16 cellular contexts compared by ENCODE assay signal in genomic region chr6:130853555-130854183, GRCh38. TPM values are rescaled to one million over a fixed set of nuclear protein-coding genes. Genes with fewer than 3 reads are reported as not detected.
DNase-seq lines count a peak whose midpoint lies in the region; ATAC-seq and TF ChIP-seq lines count a peak whose summit lies in the region.
"Had no signal": no experiment of that assay in that cellular context is flagged by ENCODE, and none has a peak within 500 bp of the region (broad histone marks: within the 10 kb centered on the region; RNA-seq: fewer than 3 reads in every experiment).

No MANE protein-coding gene starts in this region.

- no peak overlapping the region for H3K9ac ChIP-seq in liver (ENCODE audit: low read depth in 1 of 2, low read length in 2 of 2)

- POLR2A ChIA-PET in A673 (lab: Charles Lee; ENCODE audit: low non-redundant PET), result no interaction called here

- H3K9me3 Mint-ChIP-seq in chondrocyte (ENCODE audit: low read depth), result peaks cover 8% of the 10 kb centered on the region

- TF ChIP-seq CTCF in chondrocyte (IDR thresholded peaks at IDR 0.05), result no peak
- no peak for TF ChIP-seq CTCF in liver (IDR thresholded peaks at IDR 0.05; ENCODE audit: low read depth, low read length, missing input control)
- TF ChIP-seq CTCF in A673 (conservative IDR thresholded peaks at IDR 0.05; ENCODE audit: low read depth, low read length), result no peak

- peaks cover 10% of the 10 kb centered on the region for H3K36me3 Mint-ChIP-seq in chondrocyte (ENCODE audit: low read depth)

- no peaks in the 10 kb centered on the region for H3K27me3 ChIP-seq in liver (ENCODE audit: control insufficient read depth in 4 of 4, insufficient read depth in 4 of 4, low read length in 3 of 4)
- H3K27me3 ChIP-seq in A673 (replicated peaks; ENCODE audit: insufficient read depth, low read depth, low read length, poor library complexity), result no peaks in the 10 kb centered on the region
- H3K27me3 ChIP-seq: breast epithelium, tibial artery had no signal

- intact Hi-C loops in A673 (cut with micrococcal nuclease; ENCODE audit: unreplicated experiment), result no loop called here

- BruUV-seq in A673 (replicated peaks; lab: Mats Ljungman, UMichigan), result no TSS peak

- no peaks in the 10 kb centered on the region for H3K36me3 ChIP-seq in liver (ENCODE audit: control insufficient read depth in 4 of 4, insufficient read depth in 3 of 4, low read depth in 1 of 4, low read length in 3 of 4)
- peaks cover 16% of the 10 kb centered on the region for H3K36me3 ChIP-seq in A673 (ENCODE audit: insufficient read depth, low read length, poor library complexity, severe bottlenecking)
- H3K36me3 ChIP-seq: breast epithelium had no signal

- CTCF ChIA-PET in A673 (lab: Charles Lee), result no interaction called here

- 31% methylated on average over 5 of the region's 5 CpGs for WGBS in liver

- no peak overlapping the region for H3K4me3 ChIP-seq in liver (ENCODE audit: low read depth in 1 of 3, low read length in 3 of 3)
- no peak overlapping the region for H3K4me3 ChIP-seq in A673 (ENCODE audit: low read depth, low read length, poor library complexity, severe bottlenecking)
- H3K4me3 ChIP-seq: breast epithelium, tibial artery had no signal

- peak; percentile 16 to 29 for TF ChIP-seq RAD21 in liver (IDR thresholded peaks at IDR 0.05)

- H3K9me3 ChIP-seq in liver (ENCODE audit: control insufficient read depth in 4 of 4, low read length in 3 of 4), result no peaks in the 10 kb centered on the region
- H3K9me3 ChIP-seq in A673 (ENCODE audit: low read depth, low read length, poor library complexity, severe bottlenecking), result peaks cover 2% of the 10 kb centered on the region
- H3K9me3 ChIP-seq: breast epithelium, tibial artery had no signal

- H3K4me1 Mint-ChIP-seq in chondrocyte (ENCODE audit: low read depth), result peaks cover 19% of the 10 kb centered on the region

- H3K27ac Mint-ChIP-seq in chondrocyte (ENCODE audit: unreplicated experiment), result peak overlapping the region; percentile 76

- no peak overlapping the region for H3K4me3 Mint-ChIP-seq in chondrocyte (ENCODE audit: unreplicated experiment)

- peaks cover 10 to 36% (median 33%) of the 10 kb centered on the region in 4 donors for H3K4me1 ChIP-seq in liver (ENCODE audit: control insufficient read depth in 4 of 4, insufficient read depth in 4 of 4, low read length in 3 of 4)
- H3K4me1 ChIP-seq in A673 (ENCODE audit: insufficient read depth, low read length, poor library complexity, severe bottlenecking), result peaks cover 3% of the 10 kb centered on the region
- H3K4me1 ChIP-seq: breast epithelium, tibial artery had no signal

- H3K27ac ChIP-seq in liver (ENCODE audit: low read depth in 1 of 2, low read length in 2 of 2), result peak overlapping the region in 1 of 2 donors; percentile 42
- H3K27ac ChIP-seq in A673 (ENCODE audit: low read depth, low read length, poor library complexity, severe bottlenecking), result no peak overlapping the region
- H3K27ac ChIP-seq: breast epithelium, tibial artery had no signal

- DNase-seq in HS-5 (ENCODE audit: low read depth) (peak; percentile 39), chondrocyte (ENCODE audit: low spot score) (no peak), A673 (ENCODE audit: low spot score) (no peak), cerebellar nuclear complex (lab: John Stamatoyannopoulos, UW) (no peak), SHP77 treated with DMSO at 0.1 percent for 48 hours (lab: John Stamatoyannopoulos, UW) (no peak)
- DNase-seq: activated CD4-positive, CD25-positive, alpha-beta regulatory T cell; activated naive CD4-positive, alpha-beta T cell; H7; KBM-7; kidney; NCI-H1436; NCI-H510A treated with DMSO at 0.1 percent for 48 hours; tibial artery had no signal

- ATAC-seq in HG03045 (IDR thresholded peaks at IDR 0.05; ENCODE audit: unreplicated experiment), result no peak

- no peaks in the 10 kb centered on the region for H3K27me3 Mint-ChIP-seq in chondrocyte (ENCODE audit: low read depth)

TF ChIP-seq in liver, 16 proteins besides CTCF, POLR2A, EP300 and RAD21:
- TF ChIP-seq JUND (IDR thresholded peaks at IDR 0.05), result peak in 1 of 2 donors; percentile 54
- no peak for TF ChIP-seq FOXA1 (IDR thresholded peaks at IDR 0.05)
- no peak for TF ChIP-seq NR2F2 (IDR thresholded peaks at IDR 0.05)
- no peak for TF ChIP-seq EGR1 (IDR thresholded peaks at IDR 0.05; ENCODE audit: low read depth in 2 of 2)
- TF ChIP-seq FOXA2 (IDR thresholded peaks at IDR 0.05), result no peak
- peak; percentile 30 for TF ChIP-seq MAX (IDR thresholded peaks at IDR 0.05)
- TF ChIP-seq, protein P1, sequence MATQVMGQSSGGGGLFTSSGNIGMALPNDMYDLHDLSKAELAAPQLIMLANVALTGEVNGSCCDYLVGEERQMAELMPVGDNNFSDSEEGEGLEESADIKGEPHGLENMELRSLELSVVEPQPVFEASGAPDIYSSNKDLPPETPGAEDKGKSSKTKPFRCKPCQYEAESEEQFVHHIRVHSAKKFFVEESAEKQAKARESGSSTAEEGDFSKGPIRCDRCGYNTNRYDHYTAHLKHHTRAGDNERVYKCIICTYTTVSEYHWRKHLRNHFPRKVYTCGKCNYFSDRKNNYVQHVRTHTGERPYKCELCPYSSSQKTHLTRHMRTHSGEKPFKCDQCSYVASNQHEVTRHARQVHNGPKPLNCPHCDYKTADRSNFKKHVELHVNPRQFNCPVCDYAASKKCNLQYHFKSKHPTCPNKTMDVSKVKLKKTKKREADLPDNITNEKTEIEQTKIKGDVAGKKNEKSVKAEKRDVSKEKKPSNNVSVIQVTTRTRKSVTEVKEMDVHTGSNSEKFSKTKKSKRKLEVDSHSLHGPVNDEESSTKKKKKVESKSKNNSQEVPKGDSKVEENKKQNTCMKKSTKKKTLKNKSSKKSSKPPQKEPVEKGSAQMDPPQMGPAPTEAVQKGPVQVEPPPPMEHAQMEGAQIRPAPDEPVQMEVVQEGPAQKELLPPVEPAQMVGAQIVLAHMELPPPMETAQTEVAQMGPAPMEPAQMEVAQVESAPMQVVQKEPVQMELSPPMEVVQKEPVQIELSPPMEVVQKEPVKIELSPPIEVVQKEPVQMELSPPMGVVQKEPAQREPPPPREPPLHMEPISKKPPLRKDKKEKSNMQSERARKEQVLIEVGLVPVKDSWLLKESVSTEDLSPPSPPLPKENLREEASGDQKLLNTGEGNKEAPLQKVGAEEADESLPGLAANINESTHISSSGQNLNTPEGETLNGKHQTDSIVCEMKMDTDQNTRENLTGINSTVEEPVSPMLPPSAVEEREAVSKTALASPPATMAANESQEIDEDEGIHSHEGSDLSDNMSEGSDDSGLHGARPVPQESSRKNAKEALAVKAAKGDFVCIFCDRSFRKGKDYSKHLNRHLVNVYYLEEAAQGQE (IDR thresholded peaks at IDR 0.05), result no peak
- TF ChIP-seq TAF1 (conservative IDR thresholded peaks at IDR 0.05), result no peak
- TF ChIP-seq, protein P2, sequence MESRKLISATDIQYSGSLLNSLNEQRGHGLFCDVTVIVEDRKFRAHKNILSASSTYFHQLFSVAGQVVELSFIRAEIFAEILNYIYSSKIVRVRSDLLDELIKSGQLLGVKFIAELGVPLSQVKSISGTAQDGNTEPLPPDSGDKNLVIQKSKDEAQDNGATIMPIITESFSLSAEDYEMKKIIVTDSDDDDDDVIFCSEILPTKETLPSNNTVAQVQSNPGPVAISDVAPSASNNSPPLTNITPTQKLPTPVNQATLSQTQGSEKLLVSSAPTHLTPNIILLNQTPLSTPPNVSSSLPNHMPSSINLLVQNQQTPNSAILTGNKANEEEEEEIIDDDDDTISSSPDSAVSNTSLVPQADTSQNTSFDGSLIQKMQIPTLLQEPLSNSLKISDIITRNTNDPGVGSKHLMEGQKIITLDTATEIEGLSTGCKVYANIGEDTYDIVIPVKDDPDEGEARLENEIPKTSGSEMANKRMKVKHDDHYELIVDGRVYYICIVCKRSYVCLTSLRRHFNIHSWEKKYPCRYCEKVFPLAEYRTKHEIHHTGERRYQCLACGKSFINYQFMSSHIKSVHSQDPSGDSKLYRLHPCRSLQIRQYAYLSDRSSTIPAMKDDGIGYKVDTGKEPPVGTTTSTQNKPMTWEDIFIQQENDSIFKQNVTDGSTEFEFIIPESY (IDR thresholded peaks at IDR 0.05), result peak; percentile 34
- no peak for TF ChIP-seq HNF4G (IDR thresholded peaks at IDR 0.05)
- peak; percentile 76 to 77 for TF ChIP-seq RXRA (IDR thresholded peaks at IDR 0.05)
- TF ChIP-seq GABPA (IDR thresholded peaks at IDR 0.05 in 1 of 2, conservative IDR thresholded peaks at IDR 0.05 in 1 of 2), result no peak
- peak; percentile 78 to 82 for TF ChIP-seq HNF4A (conservative IDR thresholded peaks at IDR 0.05)
- TF ChIP-seq SP1 (IDR thresholded peaks at IDR 0.05), result peak; percentile 68
- TF ChIP-seq YY1 (IDR thresholded peaks at IDR 0.05), result peak; percentile 52
- TF ChIP-seq, protein P3, sequence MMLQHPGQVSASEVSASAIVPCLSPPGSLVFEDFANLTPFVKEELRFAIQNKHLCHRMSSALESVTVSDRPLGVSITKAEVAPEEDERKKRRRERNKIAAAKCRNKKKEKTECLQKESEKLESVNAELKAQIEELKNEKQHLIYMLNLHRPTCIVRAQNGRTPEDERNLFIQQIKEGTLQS (IDR thresholded peaks at IDR 0.05), result no peak

RNA-seq across cellular contexts. Expression of gene SMLR1, which starts 26.5 kb away (rescaled TPM):
- total RNA-seq in chondrocyte (not detected in 3 replicates), liver (10 to 100 TPM; 38.4 to 65.2 TPM), A673 (2021) (not detected in 2 replicates)
- 10 to 100 TPM; 20.8 to 40.8 TPM for polyA plus RNA-seq in liver
- total RNA-seq: breast epithelium, H7 had no signal

Comparison
In these comparisons a context has a peak if more than half of its experiments do, and no peak if none do; other contexts are left out.
1. RNA of gene SMLR1, which starts 26.5 kb away (total RNA-seq): 38.4 to 65.2 TPM in liver; not detected in chondrocyte and not detected in A673; every median in the first group is over 10 times any median in the second.